In genomic region chr20:40542065-40542464, GRCh38 we compare ENCODE assay signal across 5 cellular contexts.
"Had no signal": no experiment of that assay in that cellular context is flagged by ENCODE, and none has a peak within 500 bp of the region (broad histone marks: within the 10 kb centered on the region; RNA-seq: fewer than 3 reads in every experiment).

No MANE protein-coding gene starts in this region.

- FAIRE-seq: HTR-8/SVneo, K562 had no signal

- DNase-seq: IMR-90, KBM-7 had no signal

- H3K27ac ChIP-seq: HL-60 had no signal

- H3K4me3 ChIP-seq: K562 had no signal

- ATAC-seq: K562 had no signal
